Comparison of ENCODE assay signal across 8 cellular contexts in the genomic region with DNA sequence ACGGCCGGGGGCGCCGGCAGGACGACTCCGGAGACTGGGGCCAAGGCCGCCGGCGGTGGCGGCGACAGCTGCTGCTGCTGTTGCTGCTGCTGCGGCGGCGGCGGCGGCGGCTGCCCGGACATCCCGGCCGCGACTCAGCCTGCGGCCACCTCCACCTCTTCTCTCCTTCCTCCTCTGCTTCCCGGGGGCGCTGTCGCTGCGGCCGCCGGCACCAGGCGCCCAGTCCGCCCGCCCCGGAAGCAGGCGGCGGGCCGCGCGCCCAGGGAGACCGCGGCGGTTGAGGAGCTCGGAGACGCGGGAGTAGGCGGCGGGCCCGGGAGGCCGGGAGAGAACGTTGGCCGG. TPM values are rescaled to one million over a fixed set of nuclear protein-coding genes. Genes with fewer than 3 reads are reported as not detected.
DNase-seq lines count a peak whose midpoint lies in the region; ATAC-seq and TF ChIP-seq lines count a peak whose summit lies in the region.

No MANE protein-coding gene starts in this region.

- peak overlapping the region; percentile 41 to 91 (median 90) for H3K27ac ChIP-seq in right lobe of liver
- H3K27ac ChIP-seq in upper lobe of left lung: peak overlapping the region; percentile 91 to 100 (median 94)

- H3K4me3 ChIP-seq in astrocyte of the spinal cord (ENCODE audit: low read depth, low read length) (peak overlapping the region; percentile 83), right lobe of liver (peak overlapping the region; percentile 59 to 74 (median 71)), upper lobe of left lung (peak overlapping the region; percentile 36 to 93 (median 88))

- no peaks in the 10 kb centered on the region for H3K36me3 ChIP-seq in right lobe of liver
- H3K36me3 ChIP-seq in upper lobe of left lung: no peaks in the 10 kb centered on the region

- TF ChIP-seq POLR2A in right lobe of liver (IDR thresholded peaks at IDR 0.05) (no peak), upper lobe of left lung (IDR thresholded peaks at IDR 0.05) (peak in 1 of 4 donors; percentile 55)

- H3K9me3 ChIP-seq in right lobe of liver (no peaks in the 10 kb centered on the region), upper lobe of left lung (no peaks in the 10 kb centered on the region)

- intact Hi-C loops in right lobe of liver (cut with DNase I): no loop called here

- peak; percentile 90 for DNase-seq in activated effector memory CD4-positive, alpha-beta T cell treated with anti-CD3 and anti-CD28 coated beads, Interleukin-2, amount 50 U/mL, for 16 hours
- DNase-seq in activated effector memory CD4-positive, alpha-beta T cell treated with Interleukin-2 at 50 U/mL for 16 hours: no peak
- DNase-seq in NOMO-1 treated with dmso at 0.1 percent for 144 hours (lab: John Stamatoyannopoulos, UW; ENCODE audit: unreplicated experiment) (peak; percentile 74), astrocyte of the spinal cord (ENCODE audit: low read depth, low spot score) (no peak), right lobe of liver (no peak), upper lobe of left lung (peak in 1 of 2 donors; percentile 61), cortex of kidney (lab: John Stamatoyannopoulos, UW) (no peak)

- peak; percentile 53 for ATAC-seq in HG02852 (IDR thresholded peaks at IDR 0.05; ENCODE audit: unreplicated experiment)
- peak in 1 of 4 donors; percentile 53 for ATAC-seq in right lobe of liver
- peak; percentile 1 to 71 for ATAC-seq in upper lobe of left lung (ENCODE audit: low FRiP score in 2 of 2)

- H3K27me3 ChIP-seq in right lobe of liver (no peaks in the 10 kb centered on the region), upper lobe of left lung (no peaks in the 10 kb centered on the region)

- H3K4me1 ChIP-seq in right lobe of liver: peaks cover 0 to 16% (median 2%) of the 10 kb centered on the region in 4 donors
- H3K4me1 ChIP-seq in upper lobe of left lung: peaks cover 18 to 37% (median 24%) of the 10 kb centered on the region in 4 donors

- in situ Hi-C loops in astrocyte of the spinal cord (cut with HindIII; ENCODE audit: low sequenced_read_pairs): no loop called here

- WGBS in right lobe of liver (ENCODE audit: insufficient coverage, low coverage, low lambda C conversion rate, missing lambda C conversion rate): 0% methylated on average over 11 of the region's 49 CpGs
- 5% methylated on average over 8 of the region's 49 CpGs; no CpG with 5 or more reads in 1 of the 2 donors for WGBS in upper lobe of left lung, 2 donors

- TF ChIP-seq CTCF in astrocyte of the spinal cord (IDR thresholded peaks at IDR 0.05; ENCODE audit: low read depth, low read length): peak; percentile 9
- TF ChIP-seq CTCF in right lobe of liver (IDR thresholded peaks at IDR 0.05): peak in 3 of 4 donors; percentile 4 to 26 (median 9)
- TF ChIP-seq CTCF in upper lobe of left lung (IDR thresholded peaks at IDR 0.05): peak in 5 of 6 experiments; percentile 6 to 54 (median 31)

- TF ChIP-seq EP300 in upper lobe of left lung (IDR thresholded peaks at IDR 0.05): no peak

RNA-seq across cellular contexts. Expression of a gene that starts 0.3 kb away (rescaled TPM):
- total RNA-seq in right lobe of liver (10 to 100 TPM; 14.1 to 17.9 (median 15.9) TPM), upper lobe of left lung (10 to 100 TPM; 29.8 to 46.7 (median 36.4) TPM)

Comparison
In these comparisons a context has a peak if more than half of its experiments do, and no peak if none do; other contexts are left out.
1. DNase-seq: peak in activated effector memory CD4-positive, alpha-beta T cell treated with anti-CD3 and anti-CD28 coated beads, Interleukin-2, amount 50 U/mL, for 16 hours (single experiment) and NOMO-1 treated with dmso at 0.1 percent for 144 hours (single experiment); none in activated effector memory CD4-positive, alpha-beta T cell treated with Interleukin-2 at 50 U/mL for 16 hours (single experiment), astrocyte of the spinal cord (single experiment), right lobe of liver (0 of 3) and cortex of kidney (single experiment).
2. Peak in every context shown above with its lines, with median percentiles within 50 percentile points of each other: H3K4me3 ChIP-seq and CTCF ChIP-seq.